Comparison of ENCODE assay signal across 18 cellular contexts in genomic region chr11:133900176-133901105, GRCh38. TPM values are rescaled to one million over a fixed set of nuclear protein-coding genes. Genes with fewer than 3 reads are reported as not detected.
DNase-seq lines count a peak whose midpoint lies in the region; ATAC-seq and TF ChIP-seq lines count a peak whose summit lies in the region.
"Had no signal": no experiment of that assay in that cellular context is flagged by ENCODE, and none has a peak within 500 bp of the region (broad histone marks: within the 10 kb centered on the region; RNA-seq: fewer than 3 reads in every experiment).

No MANE protein-coding gene starts in this region.

- H3K27me3 ChIP-seq in lower lobe of right lung (ENCODE audit: low read depth) (no peaks in the 10 kb centered on the region), testis (no peaks in the 10 kb centered on the region), gastroesophageal sphincter (no peaks in the 10 kb centered on the region)
- H3K27me3 ChIP-seq: BLaER1 treated with 17β-estradiol and CSF1 and Interleukin-3, amounts not matched to agents 10 nM and 100 nM had no signal

- peaks cover 37% of the 10 kb centered on the region for H3K36me3 Mint-ChIP-seq in activated T-cell treated with anti-CD3 and anti-CD28 coated beads, Interleukin-2, amount 50 U/mL, for 24 hours (ENCODE audit: low read depth)
- peaks cover 33% of the 10 kb centered on the region for H3K36me3 Mint-ChIP-seq in WTC11

- H3K4me1 ChIP-seq in lower lobe of right lung (no peaks in the 10 kb centered on the region), testis (no peaks in the 10 kb centered on the region), gastroesophageal sphincter (peaks cover 0 to 1% (median 0%) of the 10 kb centered on the region in 3 donors)

- no peak for TF ChIP-seq EP300 in gastroesophageal sphincter (IDR thresholded peaks at IDR 0.05)

- H3K36me3 ChIP-seq in lower lobe of right lung (no peaks in the 10 kb centered on the region), testis (ENCODE audit: low read depth, missing control alignments) (no peaks in the 10 kb centered on the region), gastroesophageal sphincter (peaks cover 0 to 81% of the 10 kb centered on the region in 2 donors)
- H3K36me3 ChIP-seq: BLaER1 treated with 17β-estradiol and CSF1 and Interleukin-3, amounts not matched to agents 10 nM and 100 nM had no signal

- intact Hi-C loops in lower lobe of right lung (cut with DNase I) = no loop called here
- intact Hi-C loops in testis (cut with DNase I; ENCODE audit: low total_unique reads) = no loop called here

- no peak overlapping the region for H3K27ac Mint-ChIP-seq in activated T-cell treated with anti-CD3 and anti-CD28 coated beads, Interleukin-2, amount 50 U/mL, for 24 hours
- no peak overlapping the region for H3K27ac Mint-ChIP-seq in WTC11

- H3K27me3 Mint-ChIP-seq in activated T-cell treated with anti-CD3 and anti-CD28 coated beads, Interleukin-2, amount 50 U/mL, for 24 hours = no peaks in the 10 kb centered on the region
- no peaks in the 10 kb centered on the region for H3K27me3 Mint-ChIP-seq in WTC11 (ENCODE audit: low read depth)

- H3K9me3 ChIP-seq in lower lobe of right lung (no peaks in the 10 kb centered on the region), testis (no peaks in the 10 kb centered on the region), gastroesophageal sphincter (no peaks in the 10 kb centered on the region)

- CTCF ChIA-PET in WTC11 (lab: Charles Lee) = interaction anchor here (1.0 kb wide), 1 partner anchor 47 kb away, joined by 3 read pairs; no protein-coding TSS in a partner anchor

- ATAC-seq in WTC11 = no peak
- ATAC-seq in lower lobe of right lung = no peak
- no peak for ATAC-seq in HG03039 (IDR thresholded peaks at IDR 0.05; ENCODE audit: unreplicated experiment)
- ATAC-seq in gastroesophageal sphincter = no peak
- ATAC-seq: GM12878 had no signal

- POLR2A ChIA-PET in WTC11 (lab: Charles Lee) = no interaction called here

- TF ChIP-seq POLR2A in testis (IDR thresholded peaks at IDR 0.05) (no peak), gastroesophageal sphincter (IDR thresholded peaks at IDR 0.05) (no peak)

- H3K4me3 ChIP-seq in lower lobe of right lung = no peak overlapping the region
- H3K4me3 ChIP-seq in testis = no peak overlapping the region
- no peak overlapping the region for H3K4me3 ChIP-seq in gastroesophageal sphincter
- H3K4me3 ChIP-seq: BLaER1 treated with 17β-estradiol and CSF1 and Interleukin-3, amounts not matched to agents 10 nM and 100 nM; GM12878 had no signal

- peak; percentile 17 for DNase-seq in activated T-cell treated with anti-CD3 and anti-CD28 coated beads, Interleukin-2, amount 50 U/mL, for 24 hours
- no peak for DNase-seq in activated T-cell treated with anti-CD3 and anti-CD28 coated beads for 4 hours
- DNase-seq in WTC11 (ENCODE audit: low spot score) = peak; percentile 7
- peak; percentile 12 for DNase-seq in lower lobe of right lung
- DNase-seq in testis = peak; percentile 6
- DNase-seq in germinal center (ENCODE audit: low spot score) = no peak
- DNase-seq: DMS79 treated with DMSO at 0.1 percent for 48 hours, GDM1, HCEC 1CT, NCI-H1417, NCI-H187 treated with DMSO at 0.1 percent for 48 hours, NCI-H69 had no signal

- WGBS in testis, 2 donors = 87 to 94% methylated on average over 8 to 9 of the region's 9 CpGs
- 40 to 100% methylated on average over 1 to 4 of the region's 9 CpGs for WGBS in gastroesophageal sphincter (ENCODE audit: low coverage in 1 of 2), 2 donors

- no peak for TF ChIP-seq CTCF in WTC11 (IDR thresholded peaks at IDR 0.05)
- TF ChIP-seq CTCF in lower lobe of right lung (IDR thresholded peaks at IDR 0.05) = no peak
- no peak for TF ChIP-seq CTCF in testis (IDR thresholded peaks at IDR 0.05)
- no peak for TF ChIP-seq CTCF in gastroesophageal sphincter (IDR thresholded peaks at IDR 0.05)

- peaks cover 1% of the 10 kb centered on the region for H3K4me1 Mint-ChIP-seq in activated T-cell treated with anti-CD3 and anti-CD28 coated beads, Interleukin-2, amount 50 U/mL, for 24 hours (ENCODE audit: low read depth)
- H3K4me1 Mint-ChIP-seq in WTC11 = peaks cover 29% of the 10 kb centered on the region

- H3K27ac ChIP-seq in lower lobe of right lung (no peak overlapping the region), testis (no peak overlapping the region), gastroesophageal sphincter (no peak overlapping the region)
- H3K27ac ChIP-seq: BLaER1 treated with 17β-estradiol and CSF1 and Interleukin-3, amounts not matched to agents 10 nM and 100 nM had no signal

- no peaks in the 10 kb centered on the region for H3K9me3 Mint-ChIP-seq in activated T-cell treated with anti-CD3 and anti-CD28 coated beads, Interleukin-2, amount 50 U/mL, for 24 hours
- no peaks in the 10 kb centered on the region for H3K9me3 Mint-ChIP-seq in WTC11

- H3K4me3 Mint-ChIP-seq in activated T-cell treated with anti-CD3 and anti-CD28 coated beads, Interleukin-2, amount 50 U/mL, for 24 hours = no peak overlapping the region
- no peak overlapping the region for H3K4me3 Mint-ChIP-seq in WTC11

TF ChIP-seq in WTC11, 78 proteins besides CTCF, POLR2A, EP300 and RAD21:
- no peak for TF ChIP-seq OVOL2 (CRISPR knock-in tag; IDR thresholded peaks at IDR 0.05; ENCODE audit: borderline replicate concordance)
- no peak for TF ChIP-seq SMAD3 (CRISPR knock-in tag; IDR thresholded peaks at IDR 0.05; ENCODE audit: borderline replicate concordance)
- TF ChIP-seq, protein P1, sequence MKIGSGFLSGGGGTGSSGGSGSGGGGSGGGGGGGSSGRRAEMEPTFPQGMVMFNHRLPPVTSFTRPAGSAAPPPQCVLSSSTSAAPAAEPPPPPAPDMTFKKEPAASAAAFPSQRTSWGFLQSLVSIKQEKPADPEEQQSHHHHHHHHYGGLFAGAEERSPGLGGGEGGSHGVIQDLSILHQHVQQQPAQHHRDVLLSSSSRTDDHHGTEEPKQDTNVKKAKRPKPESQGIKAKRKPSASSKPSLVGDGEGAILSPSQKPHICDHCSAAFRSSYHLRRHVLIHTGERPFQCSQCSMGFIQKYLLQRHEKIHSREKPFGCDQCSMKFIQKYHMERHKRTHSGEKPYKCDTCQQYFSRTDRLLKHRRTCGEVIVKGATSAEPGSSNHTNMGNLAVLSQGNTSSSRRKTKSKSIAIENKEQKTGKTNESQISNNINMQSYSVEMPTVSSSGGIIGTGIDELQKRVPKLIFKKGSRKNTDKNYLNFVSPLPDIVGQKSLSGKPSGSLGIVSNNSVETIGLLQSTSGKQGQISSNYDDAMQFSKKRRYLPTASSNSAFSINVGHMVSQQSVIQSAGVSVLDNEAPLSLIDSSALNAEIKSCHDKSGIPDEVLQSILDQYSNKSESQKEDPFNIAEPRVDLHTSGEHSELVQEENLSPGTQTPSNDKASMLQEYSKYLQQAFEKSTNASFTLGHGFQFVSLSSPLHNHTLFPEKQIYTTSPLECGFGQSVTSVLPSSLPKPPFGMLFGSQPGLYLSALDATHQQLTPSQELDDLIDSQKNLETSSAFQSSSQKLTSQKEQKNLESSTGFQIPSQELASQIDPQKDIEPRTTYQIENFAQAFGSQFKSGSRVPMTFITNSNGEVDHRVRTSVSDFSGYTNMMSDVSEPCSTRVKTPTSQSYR (CRISPR knock-in tag; IDR thresholded peaks at IDR 0.05) = no peak
- no peak for TF ChIP-seq FOXJ3 (CRISPR knock-in tag; IDR thresholded peaks at IDR 0.05; ENCODE audit: borderline replicate concordance)

RNA-seq across cellular contexts. Expression of gene SPATA19, which starts 55.1 kb away (rescaled TPM):
- not detected in 3 replicates for total RNA-seq in WTC11 (2021)
- total RNA-seq in lower lobe of right lung = not detected
- 100 to 1,000 TPM in 1 of 2 donors, 10 to 100 TPM in 1; 43.4 to 154 TPM for total RNA-seq in testis
- polyA plus RNA-seq in testis (ENCODE audit: insufficient read depth, low read depth, low replicate concordance) = 142 TPM
- not detected for total RNA-seq in gastroesophageal sphincter
- total RNA-seq: GM12878, OCI-LY7, RPMI7951 had no signal
- polyA plus RNA-seq: GM12878 had no signal

RNA-seq across cellular contexts. Expression of gene IGSF9B, which starts 56.3 kb away (rescaled TPM):
- total RNA-seq in WTC11 (2021) (52.7 to 57.1 TPM (median 55.2 TPM) in 3 replicates), lower lobe of right lung (5.5 TPM), testis (100 to 1,000 TPM in 1 of 2 donors, 10 to 100 TPM in 1; 71.9 to 119 TPM), gastroesophageal sphincter (100 to 1,000 TPM in 1 of 4 donors, 10 to 100 TPM in 3; 24.1 to 120 (median 43.3) TPM)
- polyA plus RNA-seq in testis (ENCODE audit: insufficient read depth, low read depth, low replicate concordance) = 16.8 TPM

Comparison
In these comparisons a context has a peak if more than half of its experiments do, and no peak if none do; other contexts are left out.
1. DNase-seq: peak in activated T-cell treated with anti-CD3 and anti-CD28 coated beads, Interleukin-2, amount 50 U/mL, for 24 hours (single experiment), WTC11 (single experiment), lower lobe of right lung (single experiment) and testis (single experiment); none in activated T-cell treated with anti-CD3 and anti-CD28 coated beads for 4 hours (single experiment) and germinal center (single experiment).
2. RNA of gene SPATA19, which starts 55.1 kb away (total RNA-seq): 43.4 to 154 TPM in testis; not detected in WTC11, not detected in lower lobe of right lung (single experiment) and not detected in gastroesophageal sphincter; every median in the first group is over 10 times any median in the second.